Comparison of ENCODE assay signal across 1 cellular context in genomic region chr2:17540813-17541513, GRCh38.
TF ChIP-seq lines count a peak whose summit lies in the region.

No MANE protein-coding gene starts in this region.

TF ChIP-seq in IMR-90, 13 proteins besides CTCF, POLR2A, EP300 and RAD21:
- TF ChIP-seq NFE2L2 (IDR thresholded peaks at IDR 0.05; ENCODE audit: low read depth, low read length), result no peak
- no peak for TF ChIP-seq ELK1 (IDR thresholded peaks at IDR 0.05; ENCODE audit: borderline replicate concordance, low read depth, low read length)
- no peak for TF ChIP-seq CEBPB (IDR thresholded peaks at IDR 0.05; ENCODE audit: low read depth, low read length)
- TF ChIP-seq MXI1 (IDR thresholded peaks at IDR 0.05; ENCODE audit: borderline replicate concordance, low read depth, low read length), result no peak
- TF ChIP-seq FOS (IDR thresholded peaks at IDR 0.05; ENCODE audit: low read depth, low read length), result no peak
- no peak for TF ChIP-seq SMC3 (IDR thresholded peaks at IDR 0.05; ENCODE audit: low read depth, low read length)
- TF ChIP-seq BHLHE40 (IDR thresholded peaks at IDR 0.05; ENCODE audit: low read depth, low read length), result no peak
- no peak for TF ChIP-seq USF2 (IDR thresholded peaks at IDR 0.05; ENCODE audit: low read depth, low read length)
- no peak for TF ChIP-seq CHD1 (IDR thresholded peaks at IDR 0.05; ENCODE audit: low read depth, low read length)
- TF ChIP-seq RFX5 (IDR thresholded peaks at IDR 0.05; ENCODE audit: low read depth, low read length), result no peak
